8 cellular contexts compared by ENCODE assay signal in genomic region chr10:83199357-83199756, GRCh38.
"Had no signal": no experiment of that assay in that cellular context is flagged by ENCODE, and none has a peak within 500 bp of the region (broad histone marks: within the 10 kb centered on the region; RNA-seq: fewer than 3 reads in every experiment).

No MANE protein-coding gene starts in this region.

- H3K4me3 ChIP-seq: GM12878 had no signal

- FAIRE-seq: G401.6, GM12878, GM12891, GM12892, GM18507, GM19239 had no signal

- ATAC-seq: GM12878 had no signal

- DNase-seq: GDM1, GF-D8 had no signal
